In the genomic region with DNA sequence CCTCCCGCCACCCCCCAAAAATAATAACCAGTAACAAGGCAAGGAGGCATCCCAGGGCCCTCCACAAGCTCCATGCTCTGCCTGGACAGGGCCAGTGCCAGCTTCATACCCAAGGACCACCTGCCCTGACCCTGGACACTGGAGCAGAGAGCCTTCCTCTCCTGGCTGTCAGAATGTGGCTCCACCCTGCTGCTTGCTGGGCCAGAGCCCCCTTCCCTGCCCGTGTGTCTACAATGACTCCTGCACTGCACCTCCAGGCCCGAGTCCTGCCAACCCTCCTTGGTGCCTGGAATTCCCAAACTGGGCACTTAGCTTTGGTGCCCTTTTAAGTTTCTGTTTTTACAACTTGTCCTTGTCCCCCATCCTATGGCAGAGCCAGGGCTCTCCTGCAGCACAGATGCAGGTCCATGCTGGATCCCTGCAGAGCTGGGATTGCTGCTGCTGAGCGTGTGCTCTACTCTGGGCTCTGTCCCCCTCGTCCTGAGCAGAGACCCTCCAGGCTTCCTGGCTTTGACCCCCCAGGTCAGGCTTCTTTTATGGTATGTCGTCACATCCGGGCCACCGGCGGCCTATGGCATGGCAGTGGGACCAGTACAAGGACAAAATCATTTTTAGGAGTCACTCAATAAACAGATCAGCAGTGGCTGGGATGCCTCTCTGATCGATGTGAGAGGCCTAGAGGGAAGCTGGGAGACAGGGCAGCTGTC, we compare ENCODE assay signal across 17 cellular contexts.
"Had no signal": no experiment of that assay in that cellular context is flagged by ENCODE, and none has a peak within 500 bp of the region (broad histone marks: within the 10 kb centered on the region; RNA-seq: fewer than 3 reads in every experiment).

No MANE protein-coding gene starts in this region.

- H3K27me3 Mint-ChIP-seq: activated naive CD8-positive, alpha-beta T cell treated with anti-CD3 and anti-CD28 coated beads, Interleukin-2, amount 50 U/mL, for 24 hours had no signal

- H3K9me3 Mint-ChIP-seq: activated naive CD8-positive, alpha-beta T cell treated with anti-CD3 and anti-CD28 coated beads, Interleukin-2, amount 50 U/mL, for 24 hours; naive B cell; stimulated activated naive B cell treated with anti-CD40 and anti-IgM and Interleukin-4, amounts not matched to agents 10 μg/mL and 1 μg/mL and 100 μg/mL, for 72 hours had no signal

- H3K4me3 ChIP-seq: tibial nerve had no signal

- H3K27ac ChIP-seq: foreskin keratinocyte, parathyroid adenoma had no signal

- H3K4me3 Mint-ChIP-seq: activated naive CD8-positive, alpha-beta T cell treated with anti-CD3 and anti-CD28 coated beads, Interleukin-2, amount 50 U/mL, for 24 hours; stimulated activated naive B cell treated with anti-CD40 and anti-IgM and Interleukin-4, amounts not matched to agents 10 μg/mL and 1 μg/mL and 100 μg/mL, for 72 hours had no signal

- H3K4me1 ChIP-seq: foreskin keratinocyte, parathyroid adenoma, tibial nerve had no signal

- H3K9me3 ChIP-seq: tibial nerve had no signal

- ATAC-seq: activated naive CD8-positive, alpha-beta T cell treated with anti-CD3 and anti-CD28 coated beads, Interleukin-2, amount 50 U/mL, for 24 hours; stimulated activated naive B cell treated with anti-CD40 and anti-IgM and Interleukin-4, amounts not matched to agents 10 μg/mL and 1 μg/mL and 100 μg/mL, for 72 hours had no signal

- H3K36me3 ChIP-seq: tibial nerve had no signal

- H3K27ac Mint-ChIP-seq: activated naive CD8-positive, alpha-beta T cell treated with anti-CD3 and anti-CD28 coated beads, Interleukin-2, amount 50 U/mL, for 24 hours; stimulated activated naive B cell treated with anti-CD40 and anti-IgM and Interleukin-4, amounts not matched to agents 10 μg/mL and 1 μg/mL and 100 μg/mL, for 72 hours had no signal

- DNase-seq: activated CD4-positive, alpha-beta T cell treated with anti-CD3 and anti-CD28 coated beads for 1 hour; activated CD4-positive, alpha-beta T cell treated with anti-CD3 and anti-CD28 coated beads, Interleukin-2, amount 50 U/mL, for 4 hours; activated naive CD4-positive, alpha-beta T cell; activated naive CD8-positive, alpha-beta T cell treated with anti-CD3 and anti-CD28 coated beads, Interleukin-2, amount 50 U/mL, for 24 hours; aorta; cerebellar nuclear complex; effector CD8-positive, alpha-beta T cell; foreskin keratinocyte; mammary epithelial cell; naive B cell; stimulated activated CD4-positive, alpha-beta T cell treated with anti-CD3 and anti-CD28 coated beads, Interleukin-15, amount 100 ng/mL, for 24 hours; stimulated activated CD4-positive, alpha-beta T cell treated with anti-CD3 and anti-CD28 coated beads, Interleukin-4, amount 100 ng/mL, for 1 hour; stimulated activated naive B cell treated with anti-CD40 and anti-IgM and Interleukin-4, amounts not matched to agents 10 μg/mL and 1 μg/mL and 100 μg/mL, for 72 hours; T-helper 1 cell; T1000 had no signal

- H3K4me1 Mint-ChIP-seq: activated naive CD8-positive, alpha-beta T cell treated with anti-CD3 and anti-CD28 coated beads, Interleukin-2, amount 50 U/mL, for 24 hours; stimulated activated naive B cell treated with anti-CD40 and anti-IgM and Interleukin-4, amounts not matched to agents 10 μg/mL and 1 μg/mL and 100 μg/mL, for 72 hours had no signal

- H3K27me3 ChIP-seq: foreskin keratinocyte had no signal

- H3K36me3 Mint-ChIP-seq: naive B cell; stimulated activated naive B cell treated with anti-CD40 and anti-IgM and Interleukin-4, amounts not matched to agents 10 μg/mL and 1 μg/mL and 100 μg/mL, for 72 hours had no signal
